24 cellular contexts compared by ENCODE assay signal in the genomic region with DNA sequence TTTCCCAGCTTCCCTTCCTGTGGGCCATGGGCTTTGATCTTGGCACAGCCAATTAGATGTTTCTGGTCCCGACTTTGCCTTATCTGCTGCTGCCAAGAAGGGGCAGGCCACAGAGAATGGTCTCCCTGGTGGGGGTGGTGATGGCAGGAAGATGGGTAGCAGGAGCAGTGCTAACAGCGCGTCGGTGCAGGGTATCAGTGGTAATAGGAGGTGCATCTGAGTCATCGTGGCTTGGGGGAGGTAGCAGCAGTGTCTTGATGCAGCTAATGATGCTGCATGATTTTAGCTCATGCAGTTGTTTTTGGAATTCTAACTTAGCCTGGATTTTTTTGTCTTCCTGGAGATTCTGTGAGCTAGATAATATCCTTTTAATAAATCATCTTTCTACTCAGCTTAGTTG. TPM values are rescaled to one million over a fixed set of nuclear protein-coding genes. Genes with fewer than 3 reads are reported as not detected.
DNase-seq lines count a peak whose midpoint lies in the region; ATAC-seq, FAIRE-seq and TF ChIP-seq lines count a peak whose summit lies in the region.
"Had no signal": no experiment of that assay in that cellular context is flagged by ENCODE, and none has a peak within 500 bp of the region (broad histone marks: within the 10 kb centered on the region; RNA-seq: fewer than 3 reads in every experiment).

No MANE protein-coding gene starts in this region.

- in situ Hi-C loops in GM12878 (cut with MboI) = no loop called here

- RAD21 ChIA-PET in GM12878 (lab: Charles Lee; ENCODE audit: unreplicated experiment) = interaction anchor here (0.9 to 2.6 kb wide), 3 partner anchors 8 to 71 kb away, joined by 3 to 8 read pairs (median 3); no protein-coding TSS in a partner anchor

- TF ChIP-seq RAD21 in GM12878 (IDR thresholded peaks at IDR 0.05; ENCODE audit: insufficient read depth, low read depth, low read length) = no peak

- TF ChIP-seq POLR2A in GM12878 (IDR thresholded peaks at IDR 0.05; ENCODE audit: low read depth, low read length) = no peak

- H3K27me3 ChIP-seq in GM12878 (replicated peaks in 1 of 2; ENCODE audit: control insufficient read depth in 2 of 2, insufficient read depth in 2 of 2, low read length in 1 of 2) (no peaks in the 10 kb centered on the region), hepatocyte (no peaks in the 10 kb centered on the region), upper lobe of right lung (no peaks in the 10 kb centered on the region)
- H3K27me3 ChIP-seq: vagina had no signal

- no peak for FAIRE-seq in GM12878 (lab: Jason Lieb, UNC)
- FAIRE-seq: bronchial epithelial cell, endothelial cell of umbilical vein, GM18507 had no signal

- H3K27ac Mint-ChIP-seq in chondrocyte (ENCODE audit: unreplicated experiment) = no peak overlapping the region
- H3K27ac Mint-ChIP-seq: activated naive CD4-positive, alpha-beta T cell treated with anti-CD3 and anti-CD28 coated beads, Interleukin-2, amount 50 U/mL, for 24 hours; CD4-positive, alpha-beta memory T cell; dendritic cell treated with granulocyte-macrophage colony-stimulating factor and Interleukin-4, amounts not matched to agents 40 ng/mL and 50 ng/mL, for 4 days; mesothelial cell of epicardium had no signal

- no TSS peak for BruUV-seq in GM12878 (replicated peaks; lab: Mats Ljungman, UMichigan)

- no peak for TF ChIP-seq CTCF in GM12878 (IDR thresholded peaks at IDR 0.05 in 2 of 3, conservative IDR thresholded peaks at IDR 0.05 in 1 of 3; ENCODE audit: control insufficient read depth in 2 of 3, extremely low read depth in 1 of 3, insufficient read depth in 1 of 3, low read depth in 3 of 3, low read length in 3 of 3)
- TF ChIP-seq CTCF in hepatocyte (IDR thresholded peaks at IDR 0.05; ENCODE audit: poor library complexity) = no peak
- TF ChIP-seq CTCF in upper lobe of right lung (IDR thresholded peaks at IDR 0.05) = no peak
- TF ChIP-seq CTCF in chondrocyte (IDR thresholded peaks at IDR 0.05) = no peak

- WGBS in GM12878 (ENCODE audit: insufficient coverage, insufficient replicate concordance, low lambda C conversion rate, missing lambda C conversion rate) = 35% methylated on average over 5 of the region's 5 CpGs
- WGBS in hepatocyte (ENCODE audit: low lambda C conversion rate, missing lambda C conversion rate) = 61% methylated on average over 5 of the region's 5 CpGs

- peaks cover 2% of the 10 kb centered on the region for H3K36me3 Mint-ChIP-seq in chondrocyte (ENCODE audit: low read depth)
- H3K36me3 Mint-ChIP-seq: activated naive CD4-positive, alpha-beta T cell treated with anti-CD3 and anti-CD28 coated beads, Interleukin-2, amount 50 U/mL, for 24 hours; CD4-positive, alpha-beta memory T cell; mesothelial cell of epicardium had no signal

- H3K4me1 Mint-ChIP-seq in chondrocyte (ENCODE audit: low read depth) = peaks cover 13% of the 10 kb centered on the region
- H3K4me1 Mint-ChIP-seq: CD4-positive, alpha-beta memory T cell; mesothelial cell of epicardium had no signal

- no peaks in the 10 kb centered on the region for H3K9me2 ChIP-seq in hepatocyte (replicated peaks; ENCODE audit: insufficient read depth)

- DNase-seq in activated T-cell treated with anti-CD3 and anti-CD28 coated beads, Interleukin-2, amount 50 U/mL, for 48 hours = peak; percentile 27 to 37
- no peak for DNase-seq in activated T-cell treated with anti-CD3 and anti-CD28 coated beads, Interleukin-2, amount 50 U/mL, for 1 hour
- DNase-seq in M059J (ENCODE audit: low read depth) = peak; percentile 21
- no peak for DNase-seq in GM12878 (ENCODE audit: low read depth, low spot score)
- DNase-seq in stimulated activated CD8-positive, alpha-beta memory T cell treated with anti-CD3 and anti-CD28 coated beads, Interleukin-15, amount 100 ng/mL, for 48 hours (ENCODE audit: low read depth in 2 of 2) = peak; percentile 8 to 11
- no peak for DNase-seq in hepatocyte (ENCODE audit: low spot score)
- DNase-seq in upper lobe of right lung = no peak
- DNase-seq in chondrocyte (ENCODE audit: low spot score) = no peak
- DNase-seq: CD4-positive, alpha-beta memory T cell; foreskin melanocyte; H7; left cardiac atrium; NCI-H2081 treated with DMSO at 0.1 percent for 48 hours; NCI-H524; SHP77 treated with DMSO at 0.1 percent for 48 hours; stimulated activated CD4-positive, alpha-beta T cell treated with anti-CD3 and anti-CD28 coated beads, Interleukin-12 subunit alpha, Interleukin-12 subunit beta, amount 100 ng/mL, for 4 hours; T-helper 1 cell had no signal

- H2AFZ ChIP-seq in GM12878 (ENCODE audit: control insufficient read depth, low read depth, low read length) (no peak overlapping the region), hepatocyte (no peak overlapping the region)

- H3K4me2 ChIP-seq in GM12878 (ENCODE audit: control insufficient read depth, insufficient read depth) (no peak overlapping the region), hepatocyte (no peak overlapping the region)

- intact Hi-C loops in GM12878 (cut with micrococcal nuclease; ENCODE audit: unreplicated experiment) (no loop called here), upper lobe of right lung (cut with DNase I) (no loop called here)

- no peaks in the 10 kb centered on the region for H3K4me1 ChIP-seq in GM12878 (ENCODE audit: control insufficient read depth, insufficient read depth, low read length)
- no peaks in the 10 kb centered on the region for H3K4me1 ChIP-seq in hepatocyte (ENCODE audit: insufficient read depth)
- H3K4me1 ChIP-seq in upper lobe of right lung = no peaks in the 10 kb centered on the region
- H3K4me1 ChIP-seq: vagina had no signal

- no peaks in the 10 kb centered on the region; the same call in 2 of the 3 replicates for H3K9me3 ChIP-seq in GM12878 (replicated peaks; ENCODE audit: control insufficient read depth, insufficient read depth, low read length)
- H3K9me3 ChIP-seq in hepatocyte (ENCODE audit: low read depth) = no peaks in the 10 kb centered on the region
- H3K9me3 ChIP-seq in upper lobe of right lung = no peaks in the 10 kb centered on the region
- H3K9me3 ChIP-seq: vagina had no signal

- TF ChIP-seq EP300 in GM12878 (IDR thresholded peaks at IDR 0.05; ENCODE audit: borderline replicate concordance in 1 of 2, control insufficient read depth in 1 of 2, low read depth in 2 of 2, low read length in 2 of 2) = no peak

- H3K79me2 ChIP-seq in GM12878 (ENCODE audit: control insufficient read depth, insufficient read depth, low read length) = no peaks in the 10 kb centered on the region
- no peaks in the 10 kb centered on the region for H3K79me2 ChIP-seq in hepatocyte

- 0 out of 3 replicates have a peak, but pooled peaks have one; percentile 17 for ATAC-seq in GM12878
- ATAC-seq in upper lobe of right lung = no peak
- ATAC-seq: left cardiac atrium had no signal

- POLR2A ChIA-PET in GM12878 (lab: Charles Lee) = interaction anchor here (0.9 to 2.1 kb wide), 2 partner anchors 58 to 82 kb away, joined by 3 to 8 read pairs; a partner anchor contains a TSS

- CTCF ChIA-PET in GM12878 (lab: Yijun Ruan, JAX) = interaction anchor here (1.2 to 2.6 kb wide), 3 partner anchors 8 to 70 kb away, joined by 3 to 12 read pairs (median 3); no protein-coding TSS in a partner anchor

- H3K4me3 ChIP-seq in GM12878 = no peak overlapping the region
- H3K4me3 ChIP-seq in hepatocyte = no peak overlapping the region
- no peak overlapping the region for H3K4me3 ChIP-seq in upper lobe of right lung
- H3K4me3 ChIP-seq: vagina had no signal

- no peak overlapping the region for H3K4me3 Mint-ChIP-seq in chondrocyte (ENCODE audit: unreplicated experiment)
- H3K4me3 Mint-ChIP-seq: activated naive CD4-positive, alpha-beta T cell treated with anti-CD3 and anti-CD28 coated beads, Interleukin-2, amount 50 U/mL, for 24 hours; CD4-positive, alpha-beta memory T cell; dendritic cell treated with granulocyte-macrophage colony-stimulating factor and Interleukin-4, amounts not matched to agents 40 ng/mL and 50 ng/mL, for 4 days; mesothelial cell of epicardium had no signal

- H4K20me1 ChIP-seq in GM12878 (ENCODE audit: control insufficient read depth, insufficient read depth) = no peaks in the 10 kb centered on the region; the same call in 1 of the 2 replicates
- H4K20me1 ChIP-seq in hepatocyte (ENCODE audit: insufficient read depth, poor library complexity, severe bottlenecking) = no peaks in the 10 kb centered on the region

- peaks cover 5% of the 10 kb centered on the region for H3K9me3 Mint-ChIP-seq in chondrocyte (ENCODE audit: low read depth)
- H3K9me3 Mint-ChIP-seq: activated naive CD4-positive, alpha-beta T cell treated with anti-CD3 and anti-CD28 coated beads, Interleukin-2, amount 50 U/mL, for 24 hours; dendritic cell treated with granulocyte-macrophage colony-stimulating factor and Interleukin-4, amounts not matched to agents 40 ng/mL and 50 ng/mL, for 4 days had no signal

- no peaks in the 10 kb centered on the region for H3K27me3 Mint-ChIP-seq in chondrocyte (ENCODE audit: low read depth)
- H3K27me3 Mint-ChIP-seq: activated naive CD4-positive, alpha-beta T cell treated with anti-CD3 and anti-CD28 coated beads, Interleukin-2, amount 50 U/mL, for 24 hours; CD4-positive, alpha-beta memory T cell had no signal

- H3K27ac ChIP-seq in GM12878 (ENCODE audit: control insufficient read depth, insufficient read depth) (no peak overlapping the region), hepatocyte (no peak overlapping the region), upper lobe of right lung (no peak overlapping the region)
- H3K27ac ChIP-seq: vagina had no signal

- H3K36me3 ChIP-seq in GM12878 (ENCODE audit: control insufficient read depth in 2 of 2, insufficient read depth in 2 of 2, low read length in 1 of 2) (no peaks in the 10 kb centered on the region), hepatocyte (replicated peaks; ENCODE audit: insufficient read depth, low read depth) (no peaks in the 10 kb centered on the region), upper lobe of right lung (no peaks in the 10 kb centered on the region)
- H3K36me3 ChIP-seq: vagina had no signal

- SMC1A ChIA-PET in GM12878 (lab: Charles Lee; ENCODE audit: uncharacterized antibody, unreplicated experiment) = interaction anchor here (0.6 to 1.9 kb wide), 7 partner anchors 8 to 805 kb away, joined by 3 to 9 read pairs (median 4); no protein-coding TSS in a partner anchor

- H3K9ac ChIP-seq in GM12878 (ENCODE audit: control insufficient read depth, insufficient read depth, low read length) = no peak overlapping the region

RNA-seq across cellular contexts. Expression of a gene that starts 18.9 kb away (rescaled TPM):
- total RNA-seq in M059J (2014; rRNA removed; shearing (Covaris generic)) = not detected in 2 replicates
- 0.20 and 0.21 TPM in 2 replicates for total RNA-seq in GM12878 (2013; cell fraction: nucleolus; rRNA removed)
- total RNA-seq in GM12878 (2014; rRNA removed) = under 0.01 TPM in 1 of 2 replicates, not detected in the other
- total RNA-seq in GM12878 (2014; rRNA removed; fragmentation: Illumina TruSeq; extraction: Trizol) = not detected in 2 replicates
- total RNA-seq in GM12878 (2021) = not detected in 2 replicates
- not detected for polyA plus RNA-seq in GM12878 (2011; ENCODE audit: low read depth)
- polyA plus RNA-seq in GM12878 (2011; rRNA removed) = 0.07 and 0.08 TPM in 2 replicates
- 0.03 and 0.07 TPM in 2 replicates for polyA plus RNA-seq in GM12878 (2011; cell fraction: cytosol; rRNA removed)
- polyA plus RNA-seq in GM12878 (2011; cell fraction: nucleus; rRNA removed) = 0.04 and 0.06 TPM in 2 replicates
- polyA plus RNA-seq in GM12878 (2012) = not detected in 2 replicates
- polyA plus RNA-seq in GM12878 (2014; fragmentation: Illumina TruSeq; extraction: Trizol) = 0.02 TPM in 1 of 2 replicates, not detected in the other
- not detected for polyA plus RNA-seq in GM12878 (2014; fragmentation: Nextera tagmentation; extraction: Ambion mirVana)
- polyA plus RNA-seq in GM12878 (2014; rRNA removed) = 0.01 TPM in 1 of 2 replicates, not detected in the other
- polyA plus RNA-seq in GM12878 (2016; fragmentation: Nextera tagmentation; extraction: Ambion mirVana) = not detected
- polyA minus RNA-seq in GM12878 (2011; rRNA and poly(A)+ RNA removed) = 0.21 and 0.29 TPM in 2 replicates
- polyA minus RNA-seq in GM12878 (2011; cell fraction: cytosol; rRNA and poly(A)+ RNA removed) = 0.13 TPM in 1 of 2 replicates, not detected in the other
- 0.10 and 0.12 TPM in 2 replicates for polyA minus RNA-seq in GM12878 (2011; cell fraction: nucleus; rRNA and poly(A)+ RNA removed)
- total RNA-seq in hepatocyte = not detected in 2 replicates
- not detected in 2 replicates for polyA plus RNA-seq in hepatocyte
- not detected for total RNA-seq in upper lobe of right lung
- not detected in 3 replicates for total RNA-seq in chondrocyte
- total RNA-seq: bronchial epithelial cell; CD4-positive, alpha-beta memory T cell; endothelial cell of umbilical vein; H7; left cardiac atrium; mesothelial cell of epicardium had no signal
- polyA plus RNA-seq: CD4-positive, alpha-beta memory T cell; endothelial cell of umbilical vein had no signal

Comparison
In these comparisons a context has a peak if more than half of its experiments do, and no peak if none do; other contexts are left out.
1. DNase-seq: peak in activated T-cell treated with anti-CD3 and anti-CD28 coated beads, Interleukin-2, amount 50 U/mL, for 48 hours (2 of 2), M059J (single experiment) and stimulated activated CD8-positive, alpha-beta memory T cell treated with anti-CD3 and anti-CD28 coated beads, Interleukin-15, amount 100 ng/mL, for 48 hours (2 of 2); none in activated T-cell treated with anti-CD3 and anti-CD28 coated beads, Interleukin-2, amount 50 U/mL, for 1 hour (single experiment), GM12878 (single experiment), hepatocyte (single experiment), upper lobe of right lung (single experiment) and chondrocyte (single experiment).